8 cellular contexts compared by ENCODE assay signal in the genomic region with DNA sequence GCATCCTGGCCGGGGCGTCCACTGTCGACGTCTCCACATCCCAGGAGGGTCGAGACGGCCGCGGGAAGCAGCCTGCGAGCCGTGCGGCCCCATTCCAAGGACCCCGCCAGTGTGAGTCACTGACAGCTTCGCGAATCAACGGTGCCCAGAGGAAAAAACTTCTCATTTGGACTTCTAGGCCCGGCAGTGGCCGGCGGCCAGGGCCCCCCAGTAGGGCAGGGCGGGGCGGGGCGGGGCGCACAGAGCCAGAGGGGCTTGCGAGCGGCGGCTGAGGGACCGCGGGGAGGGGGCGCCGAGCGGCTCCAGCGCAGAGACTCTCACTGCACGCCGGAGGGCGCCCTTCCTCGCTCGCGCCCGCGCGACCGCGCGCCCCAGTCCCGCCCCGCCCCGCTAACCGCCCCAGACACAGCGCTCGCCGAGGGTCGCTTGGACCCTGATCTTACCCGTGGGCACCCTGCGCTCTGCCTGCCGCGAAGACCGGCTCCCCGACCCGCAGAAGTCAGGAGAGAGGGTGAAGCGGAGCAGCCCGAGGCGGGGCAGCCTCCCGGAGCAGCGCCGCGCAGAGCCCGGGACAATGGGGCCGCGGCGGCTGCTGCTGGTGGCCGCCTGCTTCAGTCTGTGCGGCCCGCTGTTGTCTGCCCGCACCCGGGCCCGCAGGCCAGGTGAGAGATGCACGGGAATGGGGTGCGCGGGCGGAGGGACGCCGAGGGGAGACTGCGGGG. TPM values are rescaled to one million over a fixed set of nuclear protein-coding genes. Genes with fewer than 3 reads are reported as not detected.
DNase-seq lines count a peak whose midpoint lies in the region; ATAC-seq and TF ChIP-seq lines count a peak whose summit lies in the region.

A gene (plus strand): TSS at position 393 of the 722 bp plus-strand sequence. CDS start 182 bp downstream, at position 575.

- peak within 1 kb of the TSS; percentile 95 for H3K4me2 ChIP-seq in parathyroid adenoma (ENCODE audit: low read length)

- H3K79me2 ChIP-seq in parathyroid adenoma: no peaks in the 10 kb centered on the region

- peak within 1 kb of the TSS; percentile 85 for H3K4me3 Mint-ChIP-seq in activated naive CD4-positive, alpha-beta T cell treated with anti-CD3 and anti-CD28 coated beads, Interleukin-2, amount 50 U/mL, for 24 hours

- DNase-seq in AG09319 (ENCODE audit: extremely low read depth, low read depth): no peak
- peak; percentile 63 for DNase-seq in SK-N-DZ (ENCODE audit: low spot score)
- DNase-seq in Right ventricle myocardium superior: peak; percentile 75
- DNase-seq in NCI-H2196 (lab: John Stamatoyannopoulos, UW; ENCODE audit: unreplicated experiment): no peak

- peaks cover 26% of the 10 kb centered on the region for H3K27me3 Mint-ChIP-seq in activated naive CD4-positive, alpha-beta T cell treated with anti-CD3 and anti-CD28 coated beads, Interleukin-2, amount 50 U/mL, for 24 hours

- peak within 1 kb of the TSS; percentile 60 for H3K4me3 ChIP-seq in parathyroid adenoma (ENCODE audit: low read depth, low read length)

- no peak within 1 kb of the TSS for H3K27ac ChIP-seq in parathyroid adenoma

- H3K9me3 ChIP-seq in parathyroid adenoma (ENCODE audit: control insufficient read depth, low read length): no peaks in the 10 kb centered on the region

- no peak within 1 kb of the TSS for H3K9ac ChIP-seq in parathyroid adenoma

- H3K4me1 Mint-ChIP-seq in activated naive CD4-positive, alpha-beta T cell treated with anti-CD3 and anti-CD28 coated beads, Interleukin-2, amount 50 U/mL, for 24 hours: peaks cover 19% of the 10 kb centered on the region

- no peaks in the 10 kb centered on the region for H3K36me3 ChIP-seq in parathyroid adenoma (ENCODE audit: control insufficient read depth, insufficient read depth, low read length)

- H3K27me3 ChIP-seq in parathyroid adenoma (ENCODE audit: control insufficient read depth, insufficient read depth, low read length): no peaks in the 10 kb centered on the region

- H2AFZ ChIP-seq in parathyroid adenoma: peak within 1 kb of the TSS; percentile 90

- intact Hi-C loops in Right ventricle myocardium superior (cut with DNase I): no loop called here

- no peaks in the 10 kb centered on the region for H3K36me3 Mint-ChIP-seq in activated naive CD4-positive, alpha-beta T cell treated with anti-CD3 and anti-CD28 coated beads, Interleukin-2, amount 50 U/mL, for 24 hours

- TF ChIP-seq CTCF in AG09319 (IDR thresholded peaks at IDR 0.05; ENCODE audit: low read depth, low read length) (peak; percentile 37), parathyroid adenoma (IDR thresholded peaks at IDR 0.05) (peak; percentile 13)

- H3K9me3 Mint-ChIP-seq in activated naive CD4-positive, alpha-beta T cell treated with anti-CD3 and anti-CD28 coated beads, Interleukin-2, amount 50 U/mL, for 24 hours: no peaks in the 10 kb centered on the region

- H3K4me1 ChIP-seq in parathyroid adenoma: peaks cover 2% of the 10 kb centered on the region

- ATAC-seq in GM19035 (IDR thresholded peaks at IDR 0.05; ENCODE audit: unreplicated experiment): peak; percentile 65
- peak; percentile 53 for ATAC-seq in HG03196 (IDR thresholded peaks at IDR 0.05; ENCODE audit: unreplicated experiment)
- ATAC-seq in Right ventricle myocardium superior (ENCODE audit: poor library complexity): peak; percentile 91

- H3K27ac Mint-ChIP-seq in activated naive CD4-positive, alpha-beta T cell treated with anti-CD3 and anti-CD28 coated beads, Interleukin-2, amount 50 U/mL, for 24 hours: no peak within 1 kb of the TSS

RNA-seq across cellular contexts. Expression of the gene that starts here (rescaled TPM):
- 45.8 and 48.8 TPM in 2 replicates for polyA plus RNA-seq in SK-N-DZ (2014; cell fraction: cytosol; rRNA removed)
- 8.7 and 9.3 TPM in 2 replicates for polyA plus RNA-seq in SK-N-DZ (2014; cell fraction: nucleus; rRNA removed)
- total RNA-seq in Right ventricle myocardium superior: 5.3 TPM

Comparison
In these comparisons a context has a peak if more than half of its experiments do, and no peak if none do; other contexts are left out.
1. DNase-seq: peak in SK-N-DZ (single experiment) and Right ventricle myocardium superior (single experiment); none in AG09319 (single experiment) and NCI-H2196 (single experiment).
2. Peak in every context shown above with its lines, with median percentiles within 50 percentile points of each other: ATAC-seq.